2 cellular contexts compared by ENCODE assay signal in the genomic region with DNA sequence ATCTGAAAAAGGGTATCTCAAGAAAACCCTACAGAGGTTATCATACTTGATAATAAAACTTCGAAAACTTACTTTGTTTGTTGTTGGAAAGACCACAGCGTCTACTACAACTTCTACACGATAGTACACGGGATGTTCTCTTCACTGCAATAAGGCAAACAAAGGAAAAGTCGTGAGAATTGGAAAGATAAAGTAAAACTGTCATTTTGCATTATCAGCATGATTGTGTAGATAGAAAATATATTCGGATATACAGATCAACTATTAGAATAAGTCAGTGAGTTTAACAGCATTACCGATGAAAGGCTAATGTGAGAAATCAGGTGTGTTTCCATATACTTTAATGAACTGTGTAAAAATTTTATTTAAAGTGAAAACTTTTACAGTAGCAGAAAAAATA.
TF ChIP-seq lines count a peak whose summit lies in the region.

No MANE protein-coding gene starts in this region.

TF ChIP-seq in HepG2, 621 proteins besides CTCF, POLR2A, EP300 and RAD21 (continued from another document):
- TF ChIP-seq MAFK (conservative IDR thresholded peaks at IDR 0.05 in 1 of 2, IDR thresholded peaks at IDR 0.05 in 1 of 2; ENCODE audit: low read length in 2 of 2) (peak; percentile 48 to 64; a peak in 3 of 4 replicates), MAFF (IDR thresholded peaks at IDR 0.05; ENCODE audit: low read depth, low read length) (0 out of 2 replicates have a peak, but pooled peaks have one; percentile 43), CEBPG (CRISPR knock-in tag; IDR thresholded peaks at IDR 0.05) (no peak), ZNF3 (CRISPR knock-in tag; IDR thresholded peaks at IDR 0.05) (no peak), SP1 (IDR thresholded peaks at IDR 0.05) (no peak), SP1 (CRISPR knock-in tag; IDR thresholded peaks at IDR 0.05) (no peak)

TF ChIP-seq in WTC11, 78 proteins besides CTCF, POLR2A, EP300 and RAD21:
- TF ChIP-seq, protein P1, sequence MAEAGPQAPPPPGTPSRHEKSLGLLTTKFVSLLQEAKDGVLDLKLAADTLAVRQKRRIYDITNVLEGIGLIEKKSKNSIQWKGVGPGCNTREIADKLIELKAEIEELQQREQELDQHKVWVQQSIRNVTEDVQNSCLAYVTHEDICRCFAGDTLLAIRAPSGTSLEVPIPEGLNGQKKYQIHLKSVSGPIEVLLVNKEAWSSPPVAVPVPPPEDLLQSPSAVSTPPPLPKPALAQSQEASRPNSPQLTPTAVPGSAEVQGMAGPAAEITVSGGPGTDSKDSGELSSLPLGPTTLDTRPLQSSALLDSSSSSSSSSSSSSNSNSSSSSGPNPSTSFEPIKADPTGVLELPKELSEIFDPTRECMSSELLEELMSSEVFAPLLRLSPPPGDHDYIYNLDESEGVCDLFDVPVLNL (CRISPR knock-in tag; IDR thresholded peaks at IDR 0.05; ENCODE audit: borderline replicate concordance, low read depth) = no peak
- no peak for TF ChIP-seq AR (CRISPR knock-in tag; IDR thresholded peaks at IDR 0.05)
- TF ChIP-seq RORB (CRISPR knock-in tag; IDR thresholded peaks at IDR 0.05) = no peak
